Comparison of ENCODE assay signal across 17 cellular contexts in genomic region chr9:107363511-107364182, GRCh38.
DNase-seq lines count a peak whose midpoint lies in the region; ATAC-seq and TF ChIP-seq lines count a peak whose summit lies in the region.
"Had no signal": no experiment of that assay in that cellular context is flagged by ENCODE, and none has a peak within 500 bp of the region (broad histone marks: within the 10 kb centered on the region; RNA-seq: fewer than 3 reads in every experiment).

No MANE protein-coding gene starts in this region.

- no peak overlapping the region for H3K4me3 Mint-ChIP-seq in activated naive CD4-positive, alpha-beta T cell treated with anti-CD3 and anti-CD28 coated beads, Interleukin-2, amount 50 U/mL, for 24 hours
- H3K4me3 Mint-ChIP-seq in activated naive CD4-positive, alpha-beta T cell treated with anti-CD3 and anti-CD28 coated beads for 36 hours: no peak overlapping the region
- H3K4me3 Mint-ChIP-seq: CD4-positive, CD25-positive, alpha-beta regulatory T cell had no signal

- no peak overlapping the region for H3K4me3 ChIP-seq in mucosa of descending colon
- H3K4me3 ChIP-seq: A549, ovary had no signal

- DNase-seq in activated naive CD4-positive, alpha-beta T cell treated with anti-CD3 and anti-CD28 coated beads for 36 hours: no peak
- DNase-seq in RPMI7951 (ENCODE audit: low read depth): peak; percentile 96
- DNase-seq in foreskin keratinocyte: peak; percentile 72 to 83
- no peak for DNase-seq in sciatic nerve (ENCODE audit: low spot score)
- no peak for DNase-seq in mucosa of descending colon
- DNase-seq in HuH-7 (ENCODE audit: low spot score): no peak
- DNase-seq: activated CD4-positive, alpha-beta T cell treated with anti-CD3 and anti-CD28 coated beads, Interleukin-2, amount 50 U/mL, for 48 hours; activated T-cell treated with anti-CD3 and anti-CD28 coated beads, Interleukin-2, amount 50 U/mL, for 48 hours; CD4-positive, CD25-positive, alpha-beta regulatory T cell; KBM-7; NCI-H510A; OCI-M1; ovary; stimulated activated naive CD4-positive, alpha-beta T cell treated with Interleukin-2 at 50 U/mL for 16 hours had no signal

- peak overlapping the region; percentile 51 for H3K27ac Mint-ChIP-seq in activated naive CD4-positive, alpha-beta T cell treated with anti-CD3 and anti-CD28 coated beads, Interleukin-2, amount 50 U/mL, for 24 hours
- H3K27ac Mint-ChIP-seq in activated naive CD4-positive, alpha-beta T cell treated with anti-CD3 and anti-CD28 coated beads for 36 hours: no peak overlapping the region
- H3K27ac Mint-ChIP-seq: CD4-positive, CD25-positive, alpha-beta regulatory T cell had no signal

- peak; percentile 80 for ATAC-seq in foreskin keratinocyte
- peak; percentile 96 for ATAC-seq in sciatic nerve
- no peak for ATAC-seq in mucosa of descending colon
- no peak for ATAC-seq in GM19395 (IDR thresholded peaks at IDR 0.05; ENCODE audit: unreplicated experiment)
- ATAC-seq: A549 had no signal

- H3K4me1 Mint-ChIP-seq in activated naive CD4-positive, alpha-beta T cell treated with anti-CD3 and anti-CD28 coated beads, Interleukin-2, amount 50 U/mL, for 24 hours: no peaks in the 10 kb centered on the region
- H3K4me1 Mint-ChIP-seq in activated naive CD4-positive, alpha-beta T cell treated with anti-CD3 and anti-CD28 coated beads for 36 hours (ENCODE audit: low read depth): no peaks in the 10 kb centered on the region

- H3K27ac ChIP-seq in foreskin keratinocyte: no peak overlapping the region
- H3K27ac ChIP-seq: A549, ovary had no signal

- no peaks in the 10 kb centered on the region for H3K36me3 ChIP-seq in mucosa of descending colon (ENCODE audit: low read depth)
- H3K36me3 ChIP-seq: ovary had no signal

- H3K9me3 Mint-ChIP-seq in activated naive CD4-positive, alpha-beta T cell treated with anti-CD3 and anti-CD28 coated beads, Interleukin-2, amount 50 U/mL, for 24 hours: no peaks in the 10 kb centered on the region
- H3K9me3 Mint-ChIP-seq in activated naive CD4-positive, alpha-beta T cell treated with anti-CD3 and anti-CD28 coated beads for 36 hours: no peaks in the 10 kb centered on the region
- H3K9me3 Mint-ChIP-seq: CD4-positive, CD25-positive, alpha-beta regulatory T cell had no signal

- intact Hi-C loops in activated naive CD4-positive, alpha-beta T cell treated with anti-CD3 and anti-CD28 coated beads for 36 hours (cut with micrococcal nuclease): no loop called here
- intact Hi-C loops in sciatic nerve (cut with DNase I) (no loop called here), mucosa of descending colon (cut with DNase I, micrococcal nuclease) (no loop called here)

- no peaks in the 10 kb centered on the region for H3K9me3 ChIP-seq in mucosa of descending colon
- H3K9me3 ChIP-seq: A549, ovary had no signal

- no peaks in the 10 kb centered on the region for H3K27me3 ChIP-seq in foreskin keratinocyte
- H3K27me3 ChIP-seq: ovary had no signal

- H3K27me3 Mint-ChIP-seq in activated naive CD4-positive, alpha-beta T cell treated with anti-CD3 and anti-CD28 coated beads, Interleukin-2, amount 50 U/mL, for 24 hours: peaks cover 1% of the 10 kb centered on the region
- peaks cover 6% of the 10 kb centered on the region for H3K27me3 Mint-ChIP-seq in activated naive CD4-positive, alpha-beta T cell treated with anti-CD3 and anti-CD28 coated beads for 36 hours (ENCODE audit: low read depth)

- no peaks in the 10 kb centered on the region for H3K36me3 Mint-ChIP-seq in activated naive CD4-positive, alpha-beta T cell treated with anti-CD3 and anti-CD28 coated beads, Interleukin-2, amount 50 U/mL, for 24 hours
- H3K36me3 Mint-ChIP-seq in activated naive CD4-positive, alpha-beta T cell treated with anti-CD3 and anti-CD28 coated beads for 36 hours (ENCODE audit: low read depth): no peaks in the 10 kb centered on the region
- H3K36me3 Mint-ChIP-seq: CD4-positive, CD25-positive, alpha-beta regulatory T cell had no signal

- TF ChIP-seq CTCF in foreskin keratinocyte (conservative IDR thresholded peaks at IDR 0.05) (no peak), mucosa of descending colon (IDR thresholded peaks at IDR 0.05) (no peak)

- CTCF ChIA-PET in activated naive CD4-positive, alpha-beta T cell treated with anti-CD3 and anti-CD28 coated beads for 36 hours (lab: Charles Lee): interaction anchor here (1.8 kb wide), 1 partner anchor 62 kb away, joined by 4 read pairs; no protein-coding TSS in a partner anchor

- H3K4me1 ChIP-seq in foreskin keratinocyte (peaks cover 9% of the 10 kb centered on the region), mucosa of descending colon (ENCODE audit: low read depth) (no peaks in the 10 kb centered on the region)
- H3K4me1 ChIP-seq: A549 had no signal

Comparison
In these comparisons a context has a peak if more than half of its experiments do, and no peak if none do; other contexts are left out.
1. DNase-seq: peak in RPMI7951 (single experiment) and foreskin keratinocyte (2 of 2); none in activated naive CD4-positive, alpha-beta T cell treated with anti-CD3 and anti-CD28 coated beads for 36 hours (single experiment), sciatic nerve (single experiment), mucosa of descending colon (0 of 3) and HuH-7 (single experiment).
2. ATAC-seq: peak in foreskin keratinocyte (single experiment) and sciatic nerve (single experiment); none in mucosa of descending colon (single experiment) and GM19395 (single experiment).